Comparison of ENCODE assay signal across 14 cellular contexts in genomic region chr9:84697042-84697441, GRCh38. TPM values are rescaled to one million over a fixed set of nuclear protein-coding genes. Genes with fewer than 3 reads are reported as not detected.
A peak's percentile ranks its signal among the peaks of the same experiment; 100 is the strongest.
DNase-seq lines count a peak whose midpoint lies in the region; ATAC-seq and TF ChIP-seq lines count a peak whose summit lies in the region.
"Had no signal": no experiment of that assay in that cellular context is flagged by ENCODE, and none has a peak within 500 bp of the region (broad histone marks: within the 10 kb centered on the region; RNA-seq: fewer than 3 reads in every experiment).

No MANE protein-coding gene starts in this region.

- no peaks in the 10 kb centered on the region for H3K9me3 ChIP-seq in breast epithelium

- H3K27me3 Mint-ChIP-seq in MCF 10A (ENCODE audit: insufficient read depth, unreplicated experiment) (no peaks in the 10 kb centered on the region), progenitor cell of endocrine pancreas (no peaks in the 10 kb centered on the region)

- H3K4me1 ChIP-seq in breast epithelium: no peaks in the 10 kb centered on the region

- no peaks in the 10 kb centered on the region for H3K9me3 Mint-ChIP-seq in MCF 10A (ENCODE audit: unreplicated experiment)
- no peaks in the 10 kb centered on the region for H3K9me3 Mint-ChIP-seq in progenitor cell of endocrine pancreas (ENCODE audit: low read depth)
- H3K9me3 Mint-ChIP-seq: CD14-positive monocyte; CD8-positive, alpha-beta T cell; H9; IgD-negative memory B cell had no signal

- DNase-seq in breast epithelium (ENCODE audit: low spot score in 2 of 2): no peak
- DNase-seq in MCF 10A (ENCODE audit: unreplicated experiment): no peak
- no peak for DNase-seq in dorsolateral prefrontal cortex
- DNase-seq in progenitor cell of endocrine pancreas (ENCODE audit: low spot score, unreplicated experiment): no peak
- no peak for DNase-seq in foreskin melanocyte
- DNase-seq in midbrain (lab: John Stamatoyannopoulos, UW): no peak

- intact Hi-C loops in breast epithelium (cut with DNase I; ENCODE audit: low total_unique reads) (no loop called here), MCF 10A (cut with micrococcal nuclease) (loop anchor here (1.0 to 5.0 kb wide), 7 partner anchors 84 to 915 kb away; no protein-coding TSS in a partner anchor), dorsolateral prefrontal cortex (cut with DNase I) (loop anchor here (5.0 to 10.0 kb wide), 4 partner anchors 58 to 258 kb away; no protein-coding TSS in a partner anchor)

- POLR2A ChIA-PET in MCF 10A (lab: Yijun Ruan, JAX): interaction anchor here (1.8 kb wide), 1 partner anchor 12 kb away, joined by 4 read pairs; no protein-coding TSS in a partner anchor

- H3K36me3 ChIP-seq in breast epithelium: no peaks in the 10 kb centered on the region

- CTCF ChIA-PET in MCF 10A (lab: Yijun Ruan, JAX): interaction anchor here (0.6 to 6.7 kb wide), 41 partner anchors 11 to 915 kb away, joined by 3 to 65 read pairs (median 5); no protein-coding TSS in a partner anchor

- H3K4me1 Mint-ChIP-seq in MCF 10A (ENCODE audit: insufficient read depth, unreplicated experiment) (peaks cover 5% of the 10 kb centered on the region), progenitor cell of endocrine pancreas (ENCODE audit: low read depth) (no peaks in the 10 kb centered on the region)
- H3K4me1 Mint-ChIP-seq: CD14-positive monocyte had no signal

- TF ChIP-seq CTCF in breast epithelium (IDR thresholded peaks at IDR 0.05) (no peak), MCF 10A (IDR thresholded peaks at IDR 0.05; ENCODE audit: unreplicated experiment) (no peak), dorsolateral prefrontal cortex (IDR thresholded peaks at IDR 0.05 in 54 of 56, conservative IDR thresholded peaks at IDR 0.05 in 2 of 56; ENCODE audit: low read depth in 1 of 56, partially characterized antibody in 56 of 56) (no peak), progenitor cell of endocrine pancreas (IDR thresholded peaks at IDR 0.05; ENCODE audit: unreplicated experiment) (no peak)

- H3K27ac ChIP-seq in breast epithelium: peak overlapping the region; percentile 51 to 70
- H3K27ac ChIP-seq in dorsolateral prefrontal cortex: peak overlapping the region in 52 of 59 donors; percentile 9 to 86 (median 61)
- H3K27ac ChIP-seq: 22Rv1, GM23248 had no signal

- no peak for ATAC-seq in GM18520 (IDR thresholded peaks at IDR 0.05; ENCODE audit: unreplicated experiment)
- ATAC-seq: CD8-positive, alpha-beta T cell had no signal

- H3K36me3 Mint-ChIP-seq in MCF 10A (ENCODE audit: insufficient read depth, unreplicated experiment) (no peaks in the 10 kb centered on the region), progenitor cell of endocrine pancreas (ENCODE audit: insufficient read depth) (no peaks in the 10 kb centered on the region)
- H3K36me3 Mint-ChIP-seq: CD14-positive monocyte; CD8-positive, alpha-beta T cell; IgD-negative memory B cell had no signal

- H3K27ac Mint-ChIP-seq in MCF 10A (ENCODE audit: low read depth, unreplicated experiment): no peak overlapping the region
- H3K27ac Mint-ChIP-seq in progenitor cell of endocrine pancreas: peak overlapping the region; percentile 14
- H3K27ac Mint-ChIP-seq: CD14-positive monocyte; CD8-positive, alpha-beta T cell; H9; IgD-negative memory B cell had no signal

- H3K27me3 ChIP-seq in breast epithelium: no peaks in the 10 kb centered on the region
- no peaks in the 10 kb centered on the region for H3K27me3 ChIP-seq in dorsolateral prefrontal cortex

- BruUV-seq in MCF 10A (replicated peaks; lab: Mats Ljungman, UMichigan): no TSS peak

- H3K4me3 Mint-ChIP-seq in MCF 10A (ENCODE audit: unreplicated experiment): no peak overlapping the region
- H3K4me3 Mint-ChIP-seq in progenitor cell of endocrine pancreas (ENCODE audit: low read depth): no peak overlapping the region
- H3K4me3 Mint-ChIP-seq: CD14-positive monocyte; CD8-positive, alpha-beta T cell; H9 had no signal

- no peak for TF ChIP-seq POLR2A in breast epithelium (IDR thresholded peaks at IDR 0.05)

- H3K4me3 ChIP-seq in breast epithelium: no peak overlapping the region
- H3K4me3 ChIP-seq in dorsolateral prefrontal cortex: peak overlapping the region in 4 of 59 donors; percentile 1 to 7 (median 5)
- H3K4me3 ChIP-seq: GM23248 had no signal

RNA-seq across cellular contexts. Expression of gene NTRK2, which starts 27.5 kb away (rescaled TPM):
- total RNA-seq in breast epithelium (100 to 1,000 TPM in 2 of 3 donors, 10 to 100 TPM in 1; 25.9 to 134 (median 112) TPM), MCF 10A (2022) (not detected in 2 replicates), dorsolateral prefrontal cortex (100 to 1,000 TPM; 245 to 827 (median 463) TPM), progenitor cell of endocrine pancreas (4.7 and 7.8 TPM in 2 replicates)
- total RNA-seq: CD8-positive, alpha-beta T cell; GM23248; HT1080 had no signal
